ENCODE assay signal across 7 cellular contexts in genomic region chr21:15064576-15065380, GRCh38. TPM values are rescaled to one million over a fixed set of nuclear protein-coding genes. Genes with fewer than 3 reads are reported as not detected.
A peak's percentile ranks its signal among the peaks of the same experiment; 100 is the strongest.
DNase-seq lines count a peak whose midpoint lies in the region; ATAC-seq and TF ChIP-seq lines count a peak whose summit lies in the region.

Gene NRIP1, minus strand, starts transcription at chr21:15065000. Its CDS starts 96,808 bp downstream, at chr21:14968192.

- H3K4me3 ChIP-seq in kidney epithelial cell (ENCODE audit: low read depth, low read length): peak within 1 kb of the TSS; percentile 91

- ATAC-seq in GM18505 (IDR thresholded peaks at IDR 0.05; ENCODE audit: unreplicated experiment) (peak; percentile 77), HG02885 (IDR thresholded peaks at IDR 0.05; ENCODE audit: poor library complexity, unreplicated experiment) (peak; percentile 83)

- H3K36me3 ChIP-seq in kidney epithelial cell (ENCODE audit: control insufficient read depth, insufficient read depth, low read length): no peaks in the 10 kb centered on the region

- TF ChIP-seq POLR2A in GM18505 (IDR thresholded peaks at IDR 0.05; ENCODE audit: borderline replicate concordance, extremely low read depth, insufficient read depth, insufficient read length): peak; percentile 25

- peak; percentile 85 for DNase-seq in NCI-H2196 (lab: John Stamatoyannopoulos, UW; ENCODE audit: unreplicated experiment)
- DNase-seq in activated CD4-positive, alpha-beta T cell treated with anti-CD3 and anti-CD28 coated beads for 24 hours (ENCODE audit: low read depth in 2 of 2): peak; percentile 51 to 67
- DNase-seq in cerebellum (ENCODE audit: low spot score): peak; percentile 91
- DNase-seq in kidney epithelial cell (ENCODE audit: low read depth): peak; percentile 42
- peak; percentile 61 to 72 for DNase-seq in stimulated activated CD4-positive, alpha-beta T cell treated with anti-CD3 and anti-CD28 coated beads, Interleukin-15, amount 100 ng/mL, for 1 hour (ENCODE audit: low read depth in 1 of 2, low spot score in 1 of 2)

- no peak for TF ChIP-seq CTCF in kidney epithelial cell (IDR thresholded peaks at IDR 0.05; ENCODE audit: insufficient read depth, low read length, poor library complexity, severe bottlenecking)

- no peaks in the 10 kb centered on the region for H3K27me3 ChIP-seq in kidney epithelial cell (ENCODE audit: control insufficient read depth, insufficient read depth, low read length)

RNA-seq across cellular contexts. Expression of gene NRIP1, which starts in this region (rescaled TPM):
- total RNA-seq in cerebellum (98.4 TPM), kidney epithelial cell (52.6 and 57.2 TPM in 2 replicates)

Comparison
In these comparisons a context has a peak if more than half of its experiments do, and no peak if none do; other contexts are left out.
1. Peak in every context shown above with its lines: DNase-seq, ATAC-seq and H3K4me3 ChIP-seq.